In genomic region chr1:121207328-121207727, GRCh38 we compare ENCODE assay signal across 3 cellular contexts. TPM values are rescaled to one million over a fixed set of nuclear protein-coding genes. Genes with fewer than 3 reads are reported as not detected.
"Had no signal": no experiment of that assay in that cellular context is flagged by ENCODE, and none has a peak within 500 bp of the region (broad histone marks: within the 10 kb centered on the region; RNA-seq: fewer than 3 reads in every experiment).

No MANE protein-coding gene starts in this region.

RNA-seq across cellular contexts. Expression of gene FAM72B, which starts 23.2 kb away (rescaled TPM):
- total RNA-seq: ascending aorta, body of pancreas, bronchial epithelial cell had no signal
